Comparison of ENCODE assay signal across 21 cellular contexts in genomic region chr6:146419576-146419975, GRCh38.
DNase-seq lines count a peak whose midpoint lies in the region; FAIRE-seq and TF ChIP-seq lines count a peak whose summit lies in the region.
"Had no signal": no experiment of that assay in that cellular context is flagged by ENCODE, and none has a peak within 500 bp of the region (broad histone marks: within the 10 kb centered on the region; RNA-seq: fewer than 3 reads in every experiment).

No MANE protein-coding gene starts in this region.

- no peak overlapping the region for H3K27ac ChIP-seq in A673 (ENCODE audit: low read depth, low read length, poor library complexity, severe bottlenecking)
- no peak overlapping the region for H3K27ac ChIP-seq in neuronal stem cell (replicated peaks; ENCODE audit: low read length)
- no peak overlapping the region for H3K27ac ChIP-seq in PC-9
- H3K27ac ChIP-seq: 22Rv1, A549 had no signal

- no peak overlapping the region for H4K8ac ChIP-seq in neuronal stem cell (ENCODE audit: low read depth, low read length)

- no peaks in the 10 kb centered on the region for H4K20me1 ChIP-seq in PC-9 (ENCODE audit: insufficient read depth)

- H3K4me3 ChIP-seq in A673 (ENCODE audit: low read depth, low read length, poor library complexity, severe bottlenecking) (no peak overlapping the region), neuronal stem cell (ENCODE audit: low read length in 2 of 2) (no peak overlapping the region), PC-9 (no peak overlapping the region)
- H3K4me3 ChIP-seq: A549, HAP-1 had no signal

- H2AK5ac ChIP-seq in neuronal stem cell (ENCODE audit: low read depth, low read length): no peak overlapping the region

- H2BK5ac ChIP-seq in neuronal stem cell (ENCODE audit: low read length): no peak overlapping the region

- no peak overlapping the region for H3K23ac ChIP-seq in neuronal stem cell (ENCODE audit: low read depth, low read length, poor library complexity)

- H3K4me1 ChIP-seq in A673 (ENCODE audit: insufficient read depth, low read length, poor library complexity, severe bottlenecking) (peaks cover 4% of the 10 kb centered on the region), neuronal stem cell (ENCODE audit: control insufficient read depth in 2 of 2, insufficient read depth in 1 of 2, low read depth in 1 of 2, low read length in 2 of 2) (peaks cover 8 to 9% of the 10 kb centered on the region in 2 donors), PC-9 (replicated peaks; ENCODE audit: insufficient read depth) (no peaks in the 10 kb centered on the region)
- H3K4me1 ChIP-seq: A549, Caco-2, HAP-1 had no signal

- H3K79me2 ChIP-seq in PC-9 (ENCODE audit: low read depth): no peaks in the 10 kb centered on the region

- no peak overlapping the region for H3K4ac ChIP-seq in neuronal stem cell (ENCODE audit: low read length)

- H3K27me3 ChIP-seq in A673 (replicated peaks; ENCODE audit: insufficient read depth, low read depth, low read length, poor library complexity) (no peaks in the 10 kb centered on the region), neuronal stem cell (ENCODE audit: control insufficient read depth in 3 of 3, insufficient read depth in 3 of 3, low read depth in 1 of 3, low read length in 3 of 3) (no peaks in the 10 kb centered on the region), PC-9 (ENCODE audit: insufficient read depth, low read depth) (no peaks in the 10 kb centered on the region)

- no peak overlapping the region for H3K14ac ChIP-seq in neuronal stem cell (ENCODE audit: low read length)

- POLR2A ChIA-PET in A673 (lab: Charles Lee; ENCODE audit: low non-redundant PET): no interaction called here
- POLR2A ChIA-PET in PC-9 (lab: Charles Lee; ENCODE audit: unreplicated experiment): no interaction called here

- no peak overlapping the region for H3K4me2 ChIP-seq in neuronal stem cell (ENCODE audit: insufficient read depth, low read length, poor library complexity, severe bottlenecking)
- H3K4me2 ChIP-seq in PC-9: no peak overlapping the region
- H3K4me2 ChIP-seq: A549 had no signal

- CTCF ChIA-PET in A673 (lab: Charles Lee) (no interaction called here), PC-9 (lab: Charles Lee) (no interaction called here)

- no peak overlapping the region for H3K18ac ChIP-seq in neuronal stem cell (ENCODE audit: low read length)

- no peaks in the 10 kb centered on the region for H3F3A ChIP-seq in PC-9 (ENCODE audit: insufficient read depth, low read depth)

- WGBS in neuronal stem cell (ENCODE audit: extremely low coverage in 2 of 2, insufficient read length in 2 of 2, insufficient replicate concordance in 1 of 2), 2 donors: no CpG with 5 or more reads among the region's 5 CpGs

- H3K79me1 ChIP-seq in neuronal stem cell (ENCODE audit: low read depth, low read length): no peaks in the 10 kb centered on the region

- no peak overlapping the region for H3K9ac ChIP-seq in neuronal stem cell (ENCODE audit: low read depth, low read length, poor library complexity)

- intact Hi-C loops in A673 (cut with micrococcal nuclease; ENCODE audit: unreplicated experiment): no loop called here
- intact Hi-C loops in PC-9 (cut with micrococcal nuclease; ENCODE audit: unreplicated experiment): no loop called here

- H3K9me3 ChIP-seq in A673 (ENCODE audit: low read depth, low read length, poor library complexity, severe bottlenecking) (no peaks in the 10 kb centered on the region), neuronal stem cell (replicated peaks in 1 of 2; ENCODE audit: control insufficient read depth in 2 of 2, insufficient read depth in 1 of 2, low read depth in 1 of 2, low read length in 2 of 2) (no peaks in the 10 kb centered on the region), PC-9 (ENCODE audit: insufficient read depth, low read depth) (no peaks in the 10 kb centered on the region)
- H3K9me3 ChIP-seq: A549, Caco-2, HAP-1 had no signal

- peak; percentile 1 for DNase-seq in A673 (ENCODE audit: low spot score)
- peak; percentile 69 for DNase-seq in GF-D8 (lab: John Stamatoyannopoulos, UW)
- peak; percentile 18 for DNase-seq in UCSD-AML1 (lab: John Stamatoyannopoulos, UW; ENCODE audit: unreplicated experiment)
- DNase-seq in neuronal stem cell (ENCODE audit: low spot score): no peak
- no peak for DNase-seq in NCI-H524 treated with DMSO at 0.1 percent for 48 hours (lab: John Stamatoyannopoulos, UW)
- no peak for DNase-seq in H54 (ENCODE audit: insufficient read length, low spot score)
- DNase-seq in PC-9: no peak
- DNase-seq: C1 segment of cervical spinal cord; Caco-2; CD4-positive, CD25-positive, alpha-beta regulatory T cell; CD8-positive, alpha-beta memory T cell; GOT3; KG1 had no signal

- no peak for TF ChIP-seq CTCF in A673 (conservative IDR thresholded peaks at IDR 0.05; ENCODE audit: low read depth, low read length)
- no peak for TF ChIP-seq CTCF in PC-9 (conservative IDR thresholded peaks at IDR 0.05)

- H3K9me2 ChIP-seq in PC-9 (ENCODE audit: insufficient read depth): no peaks in the 10 kb centered on the region

- H2BK120ac ChIP-seq in neuronal stem cell (ENCODE audit: low read depth, low read length): no peak overlapping the region

- H3K36me3 ChIP-seq in A673 (ENCODE audit: insufficient read depth, low read length, poor library complexity, severe bottlenecking): no peaks in the 10 kb centered on the region
- no peaks in the 10 kb centered on the region for H3K36me3 ChIP-seq in neuronal stem cell (replicated peaks in 1 of 2; ENCODE audit: control insufficient read depth in 2 of 2, insufficient read depth in 2 of 2, low read length in 2 of 2)
- H3K36me3 ChIP-seq in PC-9 (ENCODE audit: low read depth): no peaks in the 10 kb centered on the region
- H3K36me3 ChIP-seq: HAP-1 had no signal

- no peak overlapping the region for H2BK15ac ChIP-seq in neuronal stem cell (ENCODE audit: low read length)

- no TSS peak for BruUV-seq in A673 (replicated peaks; lab: Mats Ljungman, UMichigan)
- no TSS peak for BruUV-seq in PC-9 (replicated peaks; lab: Mats Ljungman, UMichigan)

- H2AFZ ChIP-seq in neuronal stem cell (ENCODE audit: low read length) (peak overlapping the region; percentile 17), PC-9 (no peak overlapping the region)

- no peak for FAIRE-seq in H54 (lab: Jason Lieb, UNC)
- FAIRE-seq: A549, D721Med, G401.6, GM12892, GM18507, HepG2 had no signal

- no peak for TF ChIP-seq POLR2A in H54 (IDR thresholded peaks at IDR 0.05; ENCODE audit: low read depth, low read length)

- no peak overlapping the region for H4K91ac ChIP-seq in neuronal stem cell (ENCODE audit: low read depth, low read length, poor library complexity)

- no peak overlapping the region for H2BK12ac ChIP-seq in neuronal stem cell (ENCODE audit: low read length)

Comparison
In these comparisons a context has a peak if more than half of its experiments do, and no peak if none do; other contexts are left out.
1. DNase-seq: peak in A673 (single experiment), GF-D8 (single experiment) and UCSD-AML1 (single experiment); none in neuronal stem cell (single experiment), NCI-H524 treated with DMSO at 0.1 percent for 48 hours (single experiment), H54 (single experiment) and PC-9 (0 of 2).